Comparison of ENCODE assay signal across 8 cellular contexts in the genomic region with DNA sequence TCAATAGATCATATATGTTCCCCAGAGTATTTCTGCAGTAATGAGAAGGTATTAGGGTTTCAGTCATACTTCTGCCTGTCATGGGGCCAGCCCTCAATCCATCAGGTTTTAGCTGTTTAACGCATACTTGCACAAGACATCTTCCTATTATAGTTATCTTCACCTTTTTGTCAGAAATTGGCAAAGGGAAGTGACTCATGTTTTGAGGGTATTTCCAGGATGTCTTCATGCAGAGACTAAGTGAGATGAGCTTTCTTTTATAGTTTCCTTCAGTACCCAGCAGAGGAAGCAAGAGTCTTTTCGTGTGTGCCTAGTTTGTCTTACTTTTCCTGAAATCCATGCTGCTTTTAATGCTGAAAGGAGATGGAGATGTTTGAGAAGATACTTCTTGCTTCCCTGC. TPM values are rescaled to one million over a fixed set of nuclear protein-coding genes. Genes with fewer than 3 reads are reported as not detected.
DNase-seq lines count a peak whose midpoint lies in the region; ATAC-seq, FAIRE-seq and TF ChIP-seq lines count a peak whose summit lies in the region.

No MANE protein-coding gene starts in this region.

- H3K27me3 ChIP-seq in Caco-2 (replicated peaks; ENCODE audit: control insufficient read depth, insufficient read depth, low read length): no peaks in the 10 kb centered on the region
- no peaks in the 10 kb centered on the region for H3K27me3 ChIP-seq in aorta (ENCODE audit: control insufficient read depth in 1 of 2, insufficient read depth in 2 of 2, low read length in 1 of 2)
- H3K27me3 ChIP-seq in stomach: no peaks in the 10 kb centered on the region

- H3K4me3 ChIP-seq in Caco-2 (ENCODE audit: low read depth, low read length): no peak overlapping the region
- no peak overlapping the region for H3K4me3 ChIP-seq in aorta (ENCODE audit: low read length in 2 of 2)
- H3K4me3 ChIP-seq in stomach: no peak overlapping the region

- H3K27ac Mint-ChIP-seq in Caco-2 (ENCODE audit: unreplicated experiment): no peak overlapping the region

- H3K9me3 Mint-ChIP-seq in Caco-2 (ENCODE audit: unreplicated experiment): no peaks in the 10 kb centered on the region

- FAIRE-seq in RCC 7860 (lab: Jason Lieb, UNC): peak; percentile 73
- no peak for FAIRE-seq in D721Med (lab: Jason Lieb, UNC)

- intact Hi-C loops in Caco-2 (cut with micrococcal nuclease; ENCODE audit: unreplicated experiment) (no loop called here), aorta (cut with DNase I) (no loop called here), stomach (cut with DNase I; ENCODE audit: low total_unique reads) (no loop called here)

- no peaks in the 10 kb centered on the region for H3K4me1 ChIP-seq in Caco-2
- no peaks in the 10 kb centered on the region for H3K4me1 ChIP-seq in aorta (ENCODE audit: control insufficient read depth in 1 of 2, insufficient read depth in 2 of 2, low read length in 2 of 2)
- no peaks in the 10 kb centered on the region for H3K4me1 ChIP-seq in stomach

- POLR2A ChIA-PET in Caco-2 (lab: Charles Lee): no interaction called here

- H3K27ac ChIP-seq in aorta (ENCODE audit: low read depth in 1 of 2, low read length in 2 of 2) (no peak overlapping the region), stomach (no peak overlapping the region)

- H3K4me1 Mint-ChIP-seq in Caco-2 (ENCODE audit: low read depth, unreplicated experiment): no peaks in the 10 kb centered on the region

- ATAC-seq in GM18517 (IDR thresholded peaks at IDR 0.05; ENCODE audit: unreplicated experiment) (peak; percentile 77), HG02678 (IDR thresholded peaks at IDR 0.05; ENCODE audit: unreplicated experiment) (peak; percentile 74), aorta (ENCODE audit: low FRiP score) (no peak)

- no peaks in the 10 kb centered on the region for H3K27me3 Mint-ChIP-seq in Caco-2 (ENCODE audit: insufficient read depth, unreplicated experiment)

- TF ChIP-seq POLR2A in stomach (IDR thresholded peaks at IDR 0.05): no peak

- CTCF ChIA-PET in Caco-2 (lab: Charles Lee): no interaction called here

- no peak for TF ChIP-seq EP300 in stomach (IDR thresholded peaks at IDR 0.05)

- TF ChIP-seq CTCF in Caco-2 (IDR thresholded peaks at IDR 0.05; ENCODE audit: insufficient read depth in 1 of 2, low read depth in 1 of 2, low read length in 1 of 2, severe bottlenecking in 1 of 2, unreplicated experiment in 1 of 2) (no peak), D721Med (IDR thresholded peaks at IDR 0.05; ENCODE audit: insufficient read depth, missing control alignments) (no peak), stomach (IDR thresholded peaks at IDR 0.05) (no peak)

- BruUV-seq in Caco-2 (replicated peaks; lab: Mats Ljungman, UMichigan): no TSS peak

- H3K36me3 Mint-ChIP-seq in Caco-2 (ENCODE audit: insufficient read depth, unreplicated experiment): peaks cover 44% of the 10 kb centered on the region

- H3K36me3 ChIP-seq in Caco-2 (ENCODE audit: control insufficient read depth, insufficient read depth, low read length): no peaks in the 10 kb centered on the region
- H3K36me3 ChIP-seq in aorta (ENCODE audit: control insufficient read depth in 1 of 2, insufficient read depth in 2 of 2, low read length in 1 of 2): peaks cover 2 to 3% of the 10 kb centered on the region in 2 donors
- peaks cover 0 to 90% (median 83%) of the 10 kb centered on the region in 4 donors for H3K36me3 ChIP-seq in stomach

- H3K9me3 ChIP-seq in Caco-2 (no peaks in the 10 kb centered on the region), aorta (ENCODE audit: control insufficient read depth, low read length) (no peaks in the 10 kb centered on the region), stomach (no peaks in the 10 kb centered on the region)

- no peak overlapping the region for H3K4me3 Mint-ChIP-seq in Caco-2 (ENCODE audit: unreplicated experiment)

- DNase-seq in RCC 7860 (ENCODE audit: low spot score): peak; percentile 44
- peak; percentile 30 for DNase-seq in glomerular visceral epithelial cell (ENCODE audit: extremely low spot score)
- DNase-seq in Caco-2: no peak
- no peak for DNase-seq in aorta
- DNase-seq in D721Med (ENCODE audit: insufficient read length, low spot score): no peak
- no peak for DNase-seq in stomach

- 77 to 85% methylated on average over 2 of the region's 2 CpGs for WGBS in aorta, 2 donors
- WGBS in stomach, 5 donors: 48 to 70% (median 62%) methylated on average over 2 of the region's 2 CpGs

RNA-seq across cellular contexts. Expression of gene CSTF2, which starts 9.5 kb away (rescaled TPM):
- total RNA-seq in Caco-2 (2022): 41.5 and 44.9 TPM in 2 replicates
- total RNA-seq in aorta: 10 to 100 TPM in 1 of 2 donors, 1 to 10 TPM in 1; 8.8 to 11.1 TPM
- 1 to 10 TPM; 3.1 to 4.0 TPM for polyA plus RNA-seq in aorta
- 10 to 100 TPM in 2 of 5 donors, 1 to 10 TPM in 2, not detected in 1; 6.8 to 13.0 (median 9.6) TPM for total RNA-seq in stomach
- polyA plus RNA-seq in stomach: 1 to 10 TPM; 5.8 to 7.8 (median 6.9) TPM

RNA-seq across cellular contexts. Expression of gene NOX1, which starts 44.4 kb away (rescaled TPM):
- total RNA-seq in Caco-2 (2022) (13.2 and 15.7 TPM in 2 replicates), aorta (not detected), stomach (10 to 100 TPM in 1 of 5 donors, not detected in 4; 53.3 TPM)
- polyA plus RNA-seq in aorta (not detected), stomach (not detected)

Comparison
In these comparisons a context has a peak if more than half of its experiments do, and no peak if none do; other contexts are left out.
1. DNase-seq: peak in RCC 7860 (single experiment) and glomerular visceral epithelial cell (single experiment); none in Caco-2 (0 of 2), aorta (0 of 2), D721Med (single experiment) and stomach (single experiment).